Comparison of ENCODE assay signal across 1 cellular context in the genomic region with DNA sequence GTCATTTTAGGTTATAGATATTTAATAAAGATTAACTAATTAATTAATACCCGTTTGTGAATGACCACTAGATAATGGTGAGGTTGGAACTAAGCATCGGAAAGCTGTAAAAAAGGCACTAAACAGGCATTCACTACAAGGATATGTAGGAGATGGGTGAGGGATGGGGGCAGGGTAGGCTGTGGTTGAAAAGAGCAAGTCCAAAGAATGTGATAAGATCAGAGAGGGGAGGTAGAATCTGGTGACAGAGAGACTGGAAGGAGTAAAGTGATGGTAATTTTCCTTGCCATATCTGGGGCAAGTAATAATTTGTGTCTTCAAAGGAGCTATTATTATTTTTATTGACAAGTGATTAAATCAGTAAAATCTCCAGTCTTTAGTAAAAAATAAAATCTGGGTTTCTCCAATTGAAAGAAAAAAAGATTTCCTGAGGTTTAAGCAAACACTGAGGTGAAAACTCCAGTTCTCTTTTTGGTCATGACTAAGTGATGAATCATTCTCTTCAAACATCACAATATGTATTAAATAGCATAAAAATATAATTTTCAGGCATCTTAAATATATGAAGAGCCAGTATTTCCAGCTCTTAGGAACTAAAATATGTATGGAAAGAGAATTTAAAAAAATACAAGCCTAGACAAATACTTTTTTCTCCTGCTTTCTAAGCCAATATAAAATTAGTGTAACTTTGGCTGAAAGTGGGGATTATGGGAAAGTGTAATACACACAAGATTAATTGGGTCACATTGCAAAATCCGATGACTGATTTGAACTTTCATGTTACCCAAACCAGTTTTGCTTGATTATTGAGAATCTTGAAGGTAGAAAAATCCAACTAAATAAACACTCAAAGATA.
TF ChIP-seq lines count a peak whose summit lies in the region.

No MANE protein-coding gene starts in this region.

TF ChIP-seq in SK-N-SH treated with all-trans-retinoic acid at 6 μM for 48 hours, 23 proteins besides CTCF, POLR2A, EP300 and RAD21 (continued from another document):
- TF ChIP-seq, protein P1, sequence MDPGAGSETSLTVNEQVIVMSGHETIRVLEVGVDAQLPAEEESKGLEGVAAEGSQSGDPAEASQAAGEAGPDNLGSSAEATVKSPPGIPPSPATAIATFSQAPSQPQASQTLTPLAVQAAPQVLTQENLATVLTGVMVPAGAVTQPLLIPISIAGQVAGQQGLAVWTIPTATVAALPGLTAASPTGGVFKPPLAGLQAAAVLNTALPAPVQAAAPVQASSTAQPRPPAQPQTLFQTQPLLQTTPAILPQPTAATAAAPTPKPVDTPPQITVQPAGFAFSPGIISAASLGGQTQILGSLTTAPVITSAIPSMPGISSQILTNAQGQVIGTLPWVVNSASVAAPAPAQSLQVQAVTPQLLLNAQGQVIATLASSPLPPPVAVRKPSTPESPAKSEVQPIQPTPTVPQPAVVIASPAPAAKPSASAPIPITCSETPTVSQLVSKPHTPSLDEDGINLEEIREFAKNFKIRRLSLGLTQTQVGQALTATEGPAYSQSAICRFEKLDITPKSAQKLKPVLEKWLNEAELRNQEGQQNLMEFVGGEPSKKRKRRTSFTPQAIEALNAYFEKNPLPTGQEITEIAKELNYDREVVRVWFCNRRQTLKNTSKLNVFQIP (CRISPR knock-in tag; IDR thresholded peaks at IDR 0.05; ENCODE audit: borderline replicate concordance, low read depth): no peak
- TF ChIP-seq, protein P2, sequence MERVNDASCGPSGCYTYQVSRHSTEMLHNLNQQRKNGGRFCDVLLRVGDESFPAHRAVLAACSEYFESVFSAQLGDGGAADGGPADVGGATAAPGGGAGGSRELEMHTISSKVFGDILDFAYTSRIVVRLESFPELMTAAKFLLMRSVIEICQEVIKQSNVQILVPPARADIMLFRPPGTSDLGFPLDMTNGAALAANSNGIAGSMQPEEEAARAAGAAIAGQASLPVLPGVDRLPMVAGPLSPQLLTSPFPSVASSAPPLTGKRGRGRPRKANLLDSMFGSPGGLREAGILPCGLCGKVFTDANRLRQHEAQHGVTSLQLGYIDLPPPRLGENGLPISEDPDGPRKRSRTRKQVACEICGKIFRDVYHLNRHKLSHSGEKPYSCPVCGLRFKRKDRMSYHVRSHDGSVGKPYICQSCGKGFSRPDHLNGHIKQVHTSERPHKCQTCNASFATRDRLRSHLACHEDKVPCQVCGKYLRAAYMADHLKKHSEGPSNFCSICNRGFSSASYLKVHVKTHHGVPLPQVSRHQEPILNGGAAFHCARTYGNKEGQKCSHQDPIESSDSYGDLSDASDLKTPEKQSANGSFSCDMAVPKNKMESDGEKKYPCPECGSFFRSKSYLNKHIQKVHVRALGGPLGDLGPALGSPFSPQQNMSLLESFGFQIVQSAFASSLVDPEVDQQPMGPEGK (CRISPR knock-in tag; IDR thresholded peaks at IDR 0.05; ENCODE audit: borderline replicate concordance): no peak
- TF ChIP-seq OSR1 (CRISPR knock-in tag; IDR thresholded peaks at IDR 0.05): no peak
- TF ChIP-seq, protein P3, sequence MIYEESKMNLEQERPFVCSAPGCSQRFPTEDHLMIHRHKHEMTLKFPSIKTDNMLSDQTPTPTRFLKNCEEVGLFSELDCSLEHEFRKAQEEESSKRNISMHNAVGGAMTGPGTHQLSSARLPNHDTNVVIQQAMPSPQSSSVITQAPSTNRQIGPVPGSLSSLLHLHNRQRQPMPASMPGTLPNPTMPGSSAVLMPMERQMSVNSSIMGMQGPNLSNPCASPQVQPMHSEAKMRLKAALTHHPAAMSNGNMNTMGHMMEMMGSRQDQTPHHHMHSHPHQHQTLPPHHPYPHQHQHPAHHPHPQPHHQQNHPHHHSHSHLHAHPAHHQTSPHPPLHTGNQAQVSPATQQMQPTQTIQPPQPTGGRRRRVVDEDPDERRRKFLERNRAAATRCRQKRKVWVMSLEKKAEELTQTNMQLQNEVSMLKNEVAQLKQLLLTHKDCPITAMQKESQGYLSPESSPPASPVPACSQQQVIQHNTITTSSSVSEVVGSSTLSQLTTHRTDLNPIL (CRISPR knock-in tag; IDR thresholded peaks at IDR 0.05; ENCODE audit: low read depth): no peak
- TF ChIP-seq TOX (CRISPR knock-in tag; IDR thresholded peaks at IDR 0.05; ENCODE audit: borderline replicate concordance): no peak
- TF ChIP-seq ZFP30 (CRISPR knock-in tag; IDR thresholded peaks at IDR 0.05): no peak
- no peak for TF ChIP-seq BACH2 (CRISPR knock-in tag; IDR thresholded peaks at IDR 0.05; ENCODE audit: borderline replicate concordance)
- TF ChIP-seq, protein P4, sequence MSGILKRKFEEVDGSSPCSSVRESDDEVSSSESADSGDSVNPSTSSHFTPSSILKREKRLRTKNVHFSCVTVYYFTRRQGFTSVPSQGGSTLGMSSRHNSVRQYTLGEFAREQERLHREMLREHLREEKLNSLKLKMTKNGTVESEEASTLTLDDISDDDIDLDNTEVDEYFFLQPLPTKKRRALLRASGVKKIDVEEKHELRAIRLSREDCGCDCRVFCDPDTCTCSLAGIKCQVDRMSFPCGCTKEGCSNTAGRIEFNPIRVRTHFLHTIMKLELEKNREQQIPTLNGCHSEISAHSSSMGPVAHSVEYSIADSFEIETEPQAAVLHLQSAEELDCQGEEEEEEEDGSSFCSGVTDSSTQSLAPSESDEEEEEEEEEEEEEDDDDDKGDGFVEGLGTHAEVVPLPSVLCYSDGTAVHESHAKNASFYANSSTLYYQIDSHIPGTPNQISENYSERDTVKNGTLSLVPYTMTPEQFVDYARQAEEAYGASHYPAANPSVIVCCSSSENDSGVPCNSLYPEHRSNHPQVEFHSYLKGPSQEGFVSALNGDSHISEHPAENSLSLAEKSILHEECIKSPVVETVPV (CRISPR knock-in tag; IDR thresholded peaks at IDR 0.05): no peak
- TF ChIP-seq ZC3H10 (CRISPR knock-in tag; IDR thresholded peaks at IDR 0.05): no peak
- no peak for TF ChIP-seq ARNTL (CRISPR knock-in tag; IDR thresholded peaks at IDR 0.05; ENCODE audit: borderline replicate concordance, low read depth)
